Comparison of ENCODE assay signal across 12 cellular contexts in genomic region chr10:129853236-129853946, GRCh38.
DNase-seq lines count a peak whose midpoint lies in the region; ATAC-seq, FAIRE-seq and TF ChIP-seq lines count a peak whose summit lies in the region.
"Had no signal": no experiment of that assay in that cellular context is flagged by ENCODE, and none has a peak within 500 bp of the region (broad histone marks: within the 10 kb centered on the region; RNA-seq: fewer than 3 reads in every experiment).

No MANE protein-coding gene starts in this region.

- H3K4me1 Mint-ChIP-seq in stimulated activated naive CD8-positive, alpha-beta T cell treated with anti-CD3 and anti-CD28 coated beads, Interleukin-15, amount 100 ng/mL, for 72 hours: no peaks in the 10 kb centered on the region

- no peak for DNase-seq in GM20000 (ENCODE audit: low spot score)
- DNase-seq in NCI-H526 treated with DMSO at 0.1 percent for 48 hours (lab: John Stamatoyannopoulos, UW): peak; percentile 4
- DNase-seq in stimulated activated naive CD8-positive, alpha-beta T cell treated with anti-CD3 and anti-CD28 coated beads, Interleukin-15, amount 100 ng/mL, for 72 hours: no peak
- DNase-seq: activated gamma-delta T cell; NCI-H2029; stimulated activated CD8-positive, alpha-beta memory T cell treated with anti-CD3 and anti-CD28 coated beads, Interleukin-4, amount 100 ng/mL, for 48 hours had no signal

- H3K9ac ChIP-seq in parathyroid adenoma: no peak overlapping the region

- peak overlapping the region; percentile 2 for H3K4me3 ChIP-seq in parathyroid adenoma (ENCODE audit: low read depth, low read length)
- H3K4me3 ChIP-seq: lung had no signal

- H3K9me3 Mint-ChIP-seq in stimulated activated naive CD8-positive, alpha-beta T cell treated with anti-CD3 and anti-CD28 coated beads, Interleukin-15, amount 100 ng/mL, for 72 hours: no peaks in the 10 kb centered on the region

- H3K4me1 ChIP-seq in parathyroid adenoma: no peaks in the 10 kb centered on the region

- no peak overlapping the region for H2AFZ ChIP-seq in parathyroid adenoma

- H3K27ac Mint-ChIP-seq in stimulated activated naive CD8-positive, alpha-beta T cell treated with anti-CD3 and anti-CD28 coated beads, Interleukin-15, amount 100 ng/mL, for 72 hours: no peak overlapping the region

- H3K79me2 ChIP-seq in parathyroid adenoma: no peaks in the 10 kb centered on the region

- H3K9me3 ChIP-seq in parathyroid adenoma (ENCODE audit: control insufficient read depth, low read length): no peaks in the 10 kb centered on the region

- no peak overlapping the region for H3K4me2 ChIP-seq in parathyroid adenoma (ENCODE audit: low read length)

- H3K36me3 ChIP-seq in parathyroid adenoma (ENCODE audit: control insufficient read depth, insufficient read depth, low read length): no peaks in the 10 kb centered on the region

- ATAC-seq in stimulated activated naive CD8-positive, alpha-beta T cell treated with anti-CD3 and anti-CD28 coated beads, Interleukin-15, amount 100 ng/mL, for 72 hours: no peak
- ATAC-seq in GM18861 (IDR thresholded peaks at IDR 0.05; ENCODE audit: unreplicated experiment) (no peak), HG02973 (IDR thresholded peaks at IDR 0.05; ENCODE audit: unreplicated experiment) (no peak), HG03175 (IDR thresholded peaks at IDR 0.05; ENCODE audit: unreplicated experiment) (no peak)

- H3K27me3 Mint-ChIP-seq in stimulated activated naive CD8-positive, alpha-beta T cell treated with anti-CD3 and anti-CD28 coated beads, Interleukin-15, amount 100 ng/mL, for 72 hours: no peaks in the 10 kb centered on the region

- TF ChIP-seq CTCF in GM20000 (IDR thresholded peaks at IDR 0.05; ENCODE audit: extremely low read depth, missing control alignments) (peak; percentile 5), parathyroid adenoma (IDR thresholded peaks at IDR 0.05) (peak; percentile 15)

- H3K27me3 ChIP-seq in parathyroid adenoma (ENCODE audit: control insufficient read depth, insufficient read depth, low read length): no peaks in the 10 kb centered on the region

- H3K27ac ChIP-seq in parathyroid adenoma: no peak overlapping the region

- no peak overlapping the region for H3K4me3 Mint-ChIP-seq in stimulated activated naive CD8-positive, alpha-beta T cell treated with anti-CD3 and anti-CD28 coated beads, Interleukin-15, amount 100 ng/mL, for 72 hours

- peak; percentile 41 for FAIRE-seq in endometrium (lab: Jason Lieb, UNC)
